In genomic region chr6:166862287-166862977, GRCh38 we compare ENCODE assay signal across 8 cellular contexts.
DNase-seq lines count a peak whose midpoint lies in the region; ATAC-seq and TF ChIP-seq lines count a peak whose summit lies in the region.

No MANE protein-coding gene starts in this region.

- CTCF ChIA-PET in activated naive CD4-positive, alpha-beta T cell treated with anti-CD3 and anti-CD28 coated beads, Interleukin-2, amount 10 ng/mL, durations not matched to agents 7 days and 5 days (lab: Charles Lee): interaction anchor here (0.6 to 1.0 kb wide), 2 partner anchors 78 to 128 kb away, joined by 3 read pairs; no protein-coding TSS in a partner anchor

- H3K4me3 ChIP-seq in BLaER1 treated with 17β-estradiol and CSF1 and Interleukin-3, amounts not matched to agents 10 nM and 100 nM: peak overlapping the region; percentile 57 to 73 (median 62)
- peak overlapping the region; percentile 67 for H3K4me3 ChIP-seq in psoas muscle

- H3K9me3 Mint-ChIP-seq in activated naive CD4-positive, alpha-beta T cell treated with anti-CD3 and anti-CD28 coated beads, Interleukin-2, amount 10 ng/mL, durations not matched to agents 7 days and 5 days: no peaks in the 10 kb centered on the region

- peak overlapping the region; percentile 80 for H3K4me3 Mint-ChIP-seq in activated naive CD4-positive, alpha-beta T cell treated with anti-CD3 and anti-CD28 coated beads, Interleukin-2, amount 10 ng/mL, durations not matched to agents 7 days and 5 days

- H3K9ac ChIP-seq in BLaER1 treated with 17β-estradiol and CSF1 and Interleukin-3, amounts not matched to agents 10 nM and 100 nM: peak overlapping the region; percentile 16 to 75 (median 67); a peak in 20 of 22 replicates

- no peak for TF ChIP-seq CTCF in psoas muscle (IDR thresholded peaks at IDR 0.05)

- no peaks in the 10 kb centered on the region for H3K9me3 ChIP-seq in BLaER1 treated with 17β-estradiol and CSF1 and Interleukin-3, amounts not matched to agents 10 nM and 100 nM (replicated peaks in 1 of 11)
- H3K9me3 ChIP-seq in psoas muscle: no peaks in the 10 kb centered on the region

- H3K36me3 Mint-ChIP-seq in activated naive CD4-positive, alpha-beta T cell treated with anti-CD3 and anti-CD28 coated beads, Interleukin-2, amount 10 ng/mL, durations not matched to agents 7 days and 5 days: no peaks in the 10 kb centered on the region

- peak overlapping the region; percentile 80 to 100 (median 97) for H3K4me2 ChIP-seq in BLaER1 treated with 17β-estradiol and CSF1 and Interleukin-3, amounts not matched to agents 10 nM and 100 nM

- ATAC-seq in GM21360 (IDR thresholded peaks at IDR 0.05; ENCODE audit: unreplicated experiment) (peak; percentile 54), left ventricle myocardium superior (peak; percentile 73), psoas muscle (peak in 2 of 4 donors; percentile 31 to 38), GM18858 (IDR thresholded peaks at IDR 0.05; ENCODE audit: unreplicated experiment) (no peak)

- peaks cover 10 to 28% (median 22%) of the 10 kb centered on the region in 10 experiments for H3K4me1 ChIP-seq in BLaER1 treated with 17β-estradiol and CSF1 and Interleukin-3, amounts not matched to agents 10 nM and 100 nM
- H3K4me1 ChIP-seq in psoas muscle: no peaks in the 10 kb centered on the region

- H3K27ac ChIP-seq in BLaER1 treated with 17β-estradiol and CSF1 and Interleukin-3, amounts not matched to agents 10 nM and 100 nM: peak overlapping the region in 4 of 11 experiments; percentile 45 to 57 (median 46); a peak in 5 of 22 replicates
- H3K27ac ChIP-seq in psoas muscle: no peak overlapping the region

- H3K27ac Mint-ChIP-seq in activated naive CD4-positive, alpha-beta T cell treated with anti-CD3 and anti-CD28 coated beads, Interleukin-2, amount 10 ng/mL, durations not matched to agents 7 days and 5 days: no peak overlapping the region

- H3K27me3 Mint-ChIP-seq in activated naive CD4-positive, alpha-beta T cell treated with anti-CD3 and anti-CD28 coated beads, Interleukin-2, amount 10 ng/mL, durations not matched to agents 7 days and 5 days: peaks cover 47% of the 10 kb centered on the region

- intact Hi-C loops in left ventricle myocardium superior (cut with micrococcal nuclease) (no loop called here), psoas muscle (cut with DNase I) (no loop called here)

- WGBS in psoas muscle, 3 donors: 0 to 1% (median 1%) methylated on average over 38 to 56 of the region's 56 CpGs

- peaks cover 19 to 43% (median 39%) of the 10 kb centered on the region in 11 experiments for H3K27me3 ChIP-seq in BLaER1 treated with 17β-estradiol and CSF1 and Interleukin-3, amounts not matched to agents 10 nM and 100 nM
- peaks cover 0 to 64% (median 13%) of the 10 kb centered on the region in 3 donors for H3K27me3 ChIP-seq in psoas muscle (ENCODE audit: insufficient read depth in 3 of 3, low read length in 2 of 3)

- peaks cover 0 to 3% (median 0%) of the 10 kb centered on the region in 11 experiments; a peak in 2 of 22 replicates for H3K36me3 ChIP-seq in BLaER1 treated with 17β-estradiol and CSF1 and Interleukin-3, amounts not matched to agents 10 nM and 100 nM
- no peaks in the 10 kb centered on the region for H3K36me3 ChIP-seq in psoas muscle (ENCODE audit: insufficient read depth in 1 of 2, low read depth in 1 of 2)

- DNase-seq in NCI-H2227 (lab: John Stamatoyannopoulos, UW; ENCODE audit: unreplicated experiment) (peak; percentile 68), left ventricle myocardium superior (peak; percentile 45), psoas muscle (no peak), NCI-H446 treated with DMSO at 0.1 percent for 48 hours (lab: John Stamatoyannopoulos, UW) (no peak)
- DNase-seq in activated naive CD4-positive, alpha-beta T cell treated with anti-CD3 and anti-CD28 coated beads, Interleukin-2, amount 10 ng/mL, durations not matched to agents 7 days and 5 days: peak; percentile 62

- H4K20me1 ChIP-seq in BLaER1 treated with 17β-estradiol and CSF1 and Interleukin-3, amounts not matched to agents 10 nM and 100 nM: peaks cover 0 to 7% (median 0%) of the 10 kb centered on the region in 11 experiments; a peak in 1 of 22 replicates

- H3K4me1 Mint-ChIP-seq in activated naive CD4-positive, alpha-beta T cell treated with anti-CD3 and anti-CD28 coated beads, Interleukin-2, amount 10 ng/mL, durations not matched to agents 7 days and 5 days: peaks cover 7% of the 10 kb centered on the region

Comparison
In these comparisons a context has a peak if more than half of its experiments do, and no peak if none do; other contexts are left out.
1. DNase-seq: peak in NCI-H2227 (single experiment), activated naive CD4-positive, alpha-beta T cell treated with anti-CD3 and anti-CD28 coated beads, Interleukin-2, amount 10 ng/mL, durations not matched to agents 7 days and 5 days (single experiment) and left ventricle myocardium superior (single experiment); none in psoas muscle (0 of 2) and NCI-H446 treated with DMSO at 0.1 percent for 48 hours (single experiment).